In genomic region chr2:239398536-239398935, GRCh38 we compare ENCODE assay signal across 12 cellular contexts. TPM values are rescaled to one million over a fixed set of nuclear protein-coding genes. Genes with fewer than 3 reads are reported as not detected.
DNase-seq lines count a peak whose midpoint lies in the region; ATAC-seq and TF ChIP-seq lines count a peak whose summit lies in the region.
"Had no signal": no experiment of that assay in that cellular context is flagged by ENCODE, and none has a peak within 500 bp of the region (broad histone marks: within the 10 kb centered on the region; RNA-seq: fewer than 3 reads in every experiment).

No MANE protein-coding gene starts in this region.

- no peaks in the 10 kb centered on the region for H3K9me3 Mint-ChIP-seq in activated naive CD4-positive, alpha-beta T cell treated with anti-CD3 and anti-CD28 coated beads, Interleukin-2, amount 50 U/mL, for 24 hours
- H3K9me3 Mint-ChIP-seq in T-cell: no peaks in the 10 kb centered on the region
- H3K9me3 Mint-ChIP-seq: IgD-negative memory B cell had no signal

- no peak for ATAC-seq in T-cell (replicated peaks in 1 of 4)
- no peak for ATAC-seq in left lobe of liver
- ATAC-seq: right lobe of liver had no signal

- no peak for TF ChIP-seq POLR2A in erythroblast (IDR thresholded peaks at IDR 0.05; ENCODE audit: low read length)

- H3K4me3 Mint-ChIP-seq in activated naive CD4-positive, alpha-beta T cell treated with anti-CD3 and anti-CD28 coated beads, Interleukin-2, amount 50 U/mL, for 24 hours: peak overlapping the region; percentile 94
- peak overlapping the region in 2 of 3 donors; percentile 79 to 87 for H3K4me3 Mint-ChIP-seq in T-cell

- no peaks in the 10 kb centered on the region for H3K27me3 Mint-ChIP-seq in activated naive CD4-positive, alpha-beta T cell treated with anti-CD3 and anti-CD28 coated beads, Interleukin-2, amount 50 U/mL, for 24 hours
- H3K27me3 Mint-ChIP-seq in T-cell: no peaks in the 10 kb centered on the region
- H3K27me3 Mint-ChIP-seq: IgD-negative memory B cell had no signal

- CTCF ChIA-PET in T-cell (lab: Charles Lee): interaction anchor here in 1 of 2 donors (0.7 to 1.0 kb wide), 2 partner anchors 18 to 132 kb away, joined by 3 read pairs; no protein-coding TSS in a partner anchor

- POLR2A ChIA-PET in T-cell (lab: Charles Lee): interaction anchor here in 1 of 2 donors (1.2 kb wide), 1 partner anchor 18 kb away, joined by 3 read pairs; no protein-coding TSS in a partner anchor

- no peak overlapping the region for H3K27ac Mint-ChIP-seq in activated naive CD4-positive, alpha-beta T cell treated with anti-CD3 and anti-CD28 coated beads, Interleukin-2, amount 50 U/mL, for 24 hours
- H3K27ac Mint-ChIP-seq in T-cell: peak overlapping the region in 1 of 2 donors; percentile 52

- H3K4me1 Mint-ChIP-seq in activated naive CD4-positive, alpha-beta T cell treated with anti-CD3 and anti-CD28 coated beads, Interleukin-2, amount 50 U/mL, for 24 hours: peaks cover 64% of the 10 kb centered on the region
- peaks cover 55 to 65% (median 57%) of the 10 kb centered on the region in 3 donors for H3K4me1 Mint-ChIP-seq in T-cell

- peaks cover 2% of the 10 kb centered on the region for H3K36me3 Mint-ChIP-seq in activated naive CD4-positive, alpha-beta T cell treated with anti-CD3 and anti-CD28 coated beads, Interleukin-2, amount 50 U/mL, for 24 hours
- H3K36me3 Mint-ChIP-seq in T-cell: peaks cover 3% of the 10 kb centered on the region
- H3K36me3 Mint-ChIP-seq: IgD-negative memory B cell had no signal

- no peak for DNase-seq in activated naive CD4-positive, alpha-beta T cell treated with anti-CD3 and anti-CD28 coated beads, Interleukin-2, amount 50 U/mL, for 16 hours
- DNase-seq in T-cell (no peak), left lobe of liver (ENCODE audit: low spot score) (peak; percentile 41), superior temporal gyrus (ENCODE audit: extremely low spot score) (peak; percentile 63), erythroblast (lab: John Stamatoyannopoulos, UW) (no peak), NCI-H1092 (lab: John Stamatoyannopoulos, UW) (no peak), DMS53 treated with DMSO at 0.1 percent for 48 hours (lab: John Stamatoyannopoulos, UW; ENCODE audit: unreplicated experiment) (no peak)
- DNase-seq: activated CD4-positive, alpha-beta T cell treated with anti-CD3 and anti-CD28 coated beads, Interleukin-2, amount 50 U/mL, for 48 hours; stimulated activated naive CD4-positive, alpha-beta T cell had no signal

RNA-seq across cellular contexts. Expression of gene HDAC4, which starts 2.3 kb away (rescaled TPM):
- total RNA-seq in T-cell (10 to 100 TPM; 44.8 to 80.2 (median 60.9) TPM), left lobe of liver (18.3 TPM)

Comparison
In these comparisons a context has a peak if more than half of its experiments do, and no peak if none do; other contexts are left out.
1. DNase-seq: peak in left lobe of liver (single experiment) and superior temporal gyrus (single experiment); none in activated naive CD4-positive, alpha-beta T cell treated with anti-CD3 and anti-CD28 coated beads, Interleukin-2, amount 50 U/mL, for 16 hours (single experiment), T-cell (0 of 34), erythroblast (0 of 2), NCI-H1092 (single experiment) and DMS53 treated with DMSO at 0.1 percent for 48 hours (single experiment).